Comparison of ENCODE assay signal across 24 cellular contexts in the genomic region with DNA sequence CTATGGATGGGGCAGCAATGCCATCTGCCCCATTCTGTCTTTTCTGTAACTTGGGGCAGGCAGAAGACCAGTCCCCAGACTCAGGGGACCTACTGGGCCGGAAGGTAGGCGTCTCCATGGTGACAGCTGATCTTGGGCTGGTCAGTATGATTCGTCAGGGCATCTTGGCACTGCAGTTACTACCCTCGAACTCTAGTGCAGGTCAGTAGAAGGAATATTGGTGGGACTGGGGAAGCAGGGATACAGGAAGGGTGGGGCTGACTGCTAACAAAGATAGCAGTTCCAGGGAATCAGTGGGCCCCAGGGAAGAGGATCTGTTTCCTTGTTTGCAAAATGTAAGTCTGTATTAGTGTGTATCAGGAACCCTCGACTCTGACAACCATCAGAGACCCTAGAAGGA. TPM values are rescaled to one million over a fixed set of nuclear protein-coding genes. Genes with fewer than 3 reads are reported as not detected.
DNase-seq lines count a peak whose midpoint lies in the region; ATAC-seq, FAIRE-seq and TF ChIP-seq lines count a peak whose summit lies in the region.
"Had no signal": no experiment of that assay in that cellular context is flagged by ENCODE, and none has a peak within 500 bp of the region (broad histone marks: within the 10 kb centered on the region; RNA-seq: fewer than 3 reads in every experiment).

No MANE protein-coding gene starts in this region.

- no peaks in the 10 kb centered on the region for H3K9me3 ChIP-seq in lower lobe of right lung
- H3K9me3 ChIP-seq in small intestine (ENCODE audit: control insufficient read depth, low read depth) = no peaks in the 10 kb centered on the region
- H3K9me3 ChIP-seq in kidney (ENCODE audit: control insufficient read depth in 1 of 2, low read length in 2 of 2) = no peaks in the 10 kb centered on the region
- H3K9me3 ChIP-seq: BLaER1 treated with 17β-estradiol and CSF1 and Interleukin-3, amounts not matched to agents 10 nM and 100 nM had no signal

- intact Hi-C loops in left ventricle myocardium superior (cut with micrococcal nuclease) = loop anchor here (10.0 kb wide), 1 partner anchor 191 kb away; no protein-coding TSS in a partner anchor
- intact Hi-C loops in cardiac septum (cut with DNase I) = loop anchor here (2.0 kb wide), 1 partner anchor 189 kb away; no protein-coding TSS in a partner anchor
- intact Hi-C loops in lower lobe of right lung (cut with DNase I) = loop anchor here (10.0 kb wide), 1 partner anchor 191 kb away; no protein-coding TSS in a partner anchor
- intact Hi-C loops in kidney (cut with DNase I) = no loop called here

- no peak for TF ChIP-seq CTCF in coronary artery (IDR thresholded peaks at IDR 0.05)
- TF ChIP-seq CTCF in lower lobe of right lung (IDR thresholded peaks at IDR 0.05) = no peak
- no peak for TF ChIP-seq CTCF in kidney (IDR thresholded peaks at IDR 0.05; ENCODE audit: borderline replicate concordance, extremely low read depth, insufficient read depth)

- H3K27me3 ChIP-seq in lower lobe of right lung (ENCODE audit: low read depth) (no peaks in the 10 kb centered on the region), small intestine (ENCODE audit: control insufficient read depth in 2 of 2, insufficient read depth in 2 of 2, low read length in 2 of 2) (no peaks in the 10 kb centered on the region)
- H3K27me3 ChIP-seq: BLaER1 treated with 17β-estradiol and CSF1 and Interleukin-3, amounts not matched to agents 10 nM and 100 nM had no signal

- 80 to 84% (median 82%) methylated on average over 5 of the region's 5 CpGs for WGBS in small intestine, 3 donors

- H3K27ac ChIP-seq in coronary artery = no peak overlapping the region
- H3K27ac ChIP-seq in lower lobe of right lung = peak overlapping the region; percentile 42
- no peak overlapping the region for H3K27ac ChIP-seq in small intestine (ENCODE audit: low read depth in 1 of 2, low read length in 1 of 2)
- H3K27ac ChIP-seq in kidney (ENCODE audit: low read depth in 2 of 2, low read length in 2 of 2) = no peak overlapping the region
- H3K27ac ChIP-seq: BLaER1 treated with 17β-estradiol and CSF1 and Interleukin-3, amounts not matched to agents 10 nM and 100 nM; HL-60 had no signal

- DNase-seq in left ventricle myocardium superior (no peak), cardiac septum (ENCODE audit: low spot score) (no peak), coronary artery (ENCODE audit: low spot score) (peak; percentile 33), lower lobe of right lung (no peak), small intestine (no peak), kidney (no peak)
- no peak for DNase-seq in activated CD8-positive, alpha-beta memory T cell treated with anti-CD3 and anti-CD28 coated beads, Interleukin-2, amount 50 U/mL, for 4 hours
- DNase-seq: CD8-positive, alpha-beta T cell; COR-L47; DMS 273 treated with DMSO at 0.1 percent for 48 hours; DMS53; DND-41; EL; HCEC 1CT; IMR-90 had no signal

- H3K4me1 ChIP-seq in lower lobe of right lung (peaks cover 4% of the 10 kb centered on the region), small intestine (ENCODE audit: control insufficient read depth in 2 of 2, insufficient read depth in 1 of 2, low read depth in 1 of 2, low read length in 1 of 2) (no peaks in the 10 kb centered on the region), kidney (ENCODE audit: control insufficient read depth in 1 of 2, insufficient read depth in 1 of 2, low read depth in 1 of 2, low read length in 2 of 2) (peaks cover 0 to 5% of the 10 kb centered on the region in 2 donors)
- H3K4me1 ChIP-seq: BLaER1 treated with 17β-estradiol and CSF1 and Interleukin-3, amounts not matched to agents 10 nM and 100 nM had no signal

- FAIRE-seq in small intestine (lab: Jason Lieb, UNC) (no peak), kidney (lab: Jason Lieb, UNC) (no peak)
- FAIRE-seq: G401.6, GM12891, GM18507, H54, HTR-8/SVneo had no signal

- H3K36me3 ChIP-seq in lower lobe of right lung (peaks cover 67% of the 10 kb centered on the region), small intestine (ENCODE audit: control insufficient read depth in 2 of 2, insufficient read depth in 2 of 2, low read length in 2 of 2) (peaks cover 17 to 33% of the 10 kb centered on the region in 2 donors), kidney (ENCODE audit: control insufficient read depth in 1 of 2, insufficient read depth in 2 of 2, low read length in 2 of 2) (peaks cover 21 to 45% of the 10 kb centered on the region in 2 donors)

- H3K4me3 ChIP-seq in coronary artery (no peak overlapping the region), lower lobe of right lung (no peak overlapping the region), small intestine (ENCODE audit: low read depth in 1 of 2, low read length in 2 of 2) (no peak overlapping the region), kidney (ENCODE audit: low read length in 2 of 2) (no peak overlapping the region)
- H3K4me3 ChIP-seq: BLaER1 treated with 17β-estradiol and CSF1 and Interleukin-3, amounts not matched to agents 10 nM and 100 nM; GM23338 had no signal

- ATAC-seq in left ventricle myocardium superior (peak; percentile 15), lower lobe of right lung (no peak)
- ATAC-seq: CD8-positive, alpha-beta T cell; GM23338 had no signal

- H3K9ac ChIP-seq in kidney (ENCODE audit: low read length in 2 of 2) = no peak overlapping the region
- H3K9ac ChIP-seq: BLaER1 treated with 17β-estradiol and CSF1 and Interleukin-3, amounts not matched to agents 10 nM and 100 nM had no signal

RNA-seq across cellular contexts. Expression of gene SZT2, which starts 26.2 kb away (rescaled TPM):
- 27.0 TPM for total RNA-seq in left ventricle myocardium superior
- total RNA-seq in cardiac septum = 35.7 TPM
- 71.5 TPM for total RNA-seq in lower lobe of right lung
- 10 to 100 TPM in 2 of 3 donors, 1 to 10 TPM in 1; 8.9 to 21.5 (median 16.5) TPM for polyA plus RNA-seq in small intestine
- 66.8 TPM for total RNA-seq in kidney
- 10.4 TPM for polyA plus RNA-seq in kidney (ENCODE audit: insufficient read depth, low read depth, low replicate concordance)

RNA-seq across cellular contexts. Expression of gene MED8, which starts 26.3 kb away (rescaled TPM):
- total RNA-seq in left ventricle myocardium superior (16.0 TPM), cardiac septum (17.9 TPM), lower lobe of right lung (35.4 TPM), kidney (36.5 TPM)
- polyA plus RNA-seq in small intestine (10 to 100 TPM; 36.6 to 40.3 (median 38.9) TPM), kidney (ENCODE audit: insufficient read depth, low read depth, low replicate concordance) (44.3 TPM)

RNA-seq across cellular contexts. Expression of gene HYI, which starts 37.8 kb away (rescaled TPM):
- total RNA-seq in left ventricle myocardium superior (23.4 TPM), cardiac septum (26.3 TPM), lower lobe of right lung (67.7 TPM), kidney (50.5 TPM)
- polyA plus RNA-seq in small intestine (100 to 1,000 TPM in 2 of 3 donors, 10 to 100 TPM in 1; 42.6 to 234 (median 212) TPM), kidney (ENCODE audit: insufficient read depth, low read depth, low replicate concordance) (91.2 TPM)
- total RNA-seq: A172 had no signal

RNA-seq across cellular contexts. Expression of gene ELOVL1, which starts 48.1 kb away (rescaled TPM):
- 30.2 TPM for total RNA-seq in left ventricle myocardium superior
- total RNA-seq in cardiac septum = 37.8 TPM
- 99.8 TPM for total RNA-seq in lower lobe of right lung
- polyA plus RNA-seq in small intestine = 100 to 1,000 TPM in 1 of 3 donors, 10 to 100 TPM in 2; 60.6 to 105 (median 64.6) TPM
- 85.1 TPM for total RNA-seq in kidney
- polyA plus RNA-seq in kidney (ENCODE audit: insufficient read depth, low read depth, low replicate concordance) = 86.0 TPM

RNA-seq across cellular contexts. Expression of gene CDC20, which starts 57.1 kb away (rescaled TPM):
- total RNA-seq in left ventricle myocardium superior = 1.3 TPM
- total RNA-seq in cardiac septum = 0.78 TPM
- total RNA-seq in lower lobe of right lung = 2.4 TPM
- 10 to 100 TPM in 1 of 3 donors, 1 to 10 TPM in 2; 3.8 to 62.2 (median 6.3) TPM for polyA plus RNA-seq in small intestine
- total RNA-seq in kidney = 2.7 TPM
- polyA plus RNA-seq in kidney (ENCODE audit: insufficient read depth, low read depth, low replicate concordance) = 3.9 TPM
